In the genomic region with DNA sequence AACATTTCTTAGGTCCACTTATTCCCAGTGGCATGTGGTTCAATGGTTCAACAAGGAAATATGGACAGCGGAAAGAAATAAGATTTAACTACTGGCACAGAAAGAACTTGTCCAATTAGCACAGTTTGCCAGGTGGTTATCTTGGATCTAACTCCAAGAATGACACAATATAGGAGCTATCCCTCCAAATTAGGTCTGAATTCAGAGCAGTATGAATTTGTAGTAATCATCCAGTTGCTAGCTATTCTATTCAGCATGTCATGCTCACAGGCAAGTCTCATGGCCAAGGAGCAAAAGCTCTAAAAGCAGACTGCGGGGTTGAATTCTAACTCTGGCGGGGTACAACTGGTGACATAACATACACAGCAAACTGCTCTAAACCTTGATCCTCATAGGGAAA, we compare ENCODE assay signal across 13 cellular contexts.
DNase-seq lines count a peak whose midpoint lies in the region; ATAC-seq and TF ChIP-seq lines count a peak whose summit lies in the region.
"Had no signal": no experiment of that assay in that cellular context is flagged by ENCODE, and none has a peak within 500 bp of the region (broad histone marks: within the 10 kb centered on the region; RNA-seq: fewer than 3 reads in every experiment).

No MANE protein-coding gene starts in this region.

- TF ChIP-seq EP300 in ovary (IDR thresholded peaks at IDR 0.05): no peak

- no peak overlapping the region for H3K4me3 ChIP-seq in ovary
- H3K4me3 ChIP-seq: GM12878, GM23248 had no signal

- H3K27me3 ChIP-seq in ovary: no peaks in the 10 kb centered on the region
- H3K27me3 ChIP-seq: BE2C had no signal

- H3K27ac ChIP-seq in substantia nigra (ENCODE audit: low read depth, low read length, poor library complexity, severe bottlenecking) (peak overlapping the region; percentile 53), ovary (no peak overlapping the region)
- H3K27ac ChIP-seq: GM23248 had no signal

- DNase-seq in G401 (ENCODE audit: low spot score) (peak; percentile 33), NCI-H446 treated with DMSO at 0.1 percent for 48 hours (lab: John Stamatoyannopoulos, UW) (peak; percentile 98), cerebellum (ENCODE audit: low spot score) (peak; percentile 6), substantia nigra (lab: John Stamatoyannopoulos, UW) (no peak), ovary (no peak), AML-193 (lab: John Stamatoyannopoulos, UW) (no peak)
- DNase-seq: BE2C; CD8-positive, alpha-beta T cell; COR-L47; GM23248 had no signal

- ATAC-seq in HG02981 (IDR thresholded peaks at IDR 0.05; ENCODE audit: unreplicated experiment): no peak
- ATAC-seq: CD8-positive, alpha-beta T cell; GM12878; HCT116 had no signal

- in situ Hi-C loops in G401 (cut with HindIII; ENCODE audit: low sequenced_read_pairs): no loop called here

- H3K36me3 ChIP-seq in ovary: no peaks in the 10 kb centered on the region
- H3K36me3 ChIP-seq: BE2C had no signal

- no peaks in the 10 kb centered on the region for H3K4me1 ChIP-seq in ovary (ENCODE audit: insufficient read depth)
- H3K4me1 ChIP-seq: BE2C had no signal

- 64 to 92% (median 75%) methylated on average over 3 of the region's 3 CpGs for WGBS in ovary, 3 donors

- no peaks in the 10 kb centered on the region for H3K9me3 ChIP-seq in ovary
- H3K9me3 ChIP-seq: BE2C had no signal

- intact Hi-C loops in ovary (cut with DNase I): loop anchor here in 1 of 4 donors (10.0 kb wide), 1 partner anchor 55 kb away; no protein-coding TSS in a partner anchor

- TF ChIP-seq POLR2A in ovary (IDR thresholded peaks at IDR 0.05): no peak

- no peak for TF ChIP-seq CTCF in ovary (IDR thresholded peaks at IDR 0.05)

Comparison
In these comparisons a context has a peak if more than half of its experiments do, and no peak if none do; other contexts are left out.
1. DNase-seq: peak in G401 (single experiment), NCI-H446 treated with DMSO at 0.1 percent for 48 hours (single experiment) and cerebellum (single experiment); none in substantia nigra (0 of 49), ovary (0 of 5) and AML-193 (0 of 2).